Comparison of ENCODE assay signal across 9 cellular contexts in genomic region chr5:17412760-17413671, GRCh38.
DNase-seq lines count a peak whose midpoint lies in the region; ATAC-seq and TF ChIP-seq lines count a peak whose summit lies in the region.
"Had no signal": no experiment of that assay in that cellular context is flagged by ENCODE, and none has a peak within 500 bp of the region (broad histone marks: within the 10 kb centered on the region; RNA-seq: fewer than 3 reads in every experiment).

No MANE protein-coding gene starts in this region.

- H3K4me1 Mint-ChIP-seq in activated B cell treated with CpG ODN at 0.5 μM for 24 hours: peaks cover 8% of the 10 kb centered on the region
- no peaks in the 10 kb centered on the region for H3K4me1 Mint-ChIP-seq in effector memory CD8-positive, alpha-beta T cell (ENCODE audit: low read depth in 2 of 2)

- CTCF ChIA-PET in activated B cell treated with CpG ODN at 0.5 μM for 24 hours (lab: Charles Lee): interaction anchor here (1.4 kb wide), 1 partner anchor 197 kb away, joined by 4 read pairs; no protein-coding TSS in a partner anchor

- no peak overlapping the region for H3K27ac ChIP-seq in tibial nerve

- no peak overlapping the region for H3K4me3 ChIP-seq in tibial nerve

- 70% methylated on average over 9 of the region's 9 CpGs for WGBS in tibial nerve, 2 donors

- no peaks in the 10 kb centered on the region for H3K4me1 ChIP-seq in tibial nerve

- no peaks in the 10 kb centered on the region for H3K36me3 Mint-ChIP-seq in activated B cell treated with CpG ODN at 0.5 μM for 24 hours (ENCODE audit: low read depth)
- no peaks in the 10 kb centered on the region for H3K36me3 Mint-ChIP-seq in effector memory CD8-positive, alpha-beta T cell (ENCODE audit: insufficient read depth)

- intact Hi-C loops in activated B cell treated with CpG ODN at 0.5 μM for 24 hours (cut with micrococcal nuclease): loop anchor here (10.0 kb wide), 1 partner anchor 872 kb away; no protein-coding TSS in a partner anchor

- ATAC-seq in GM21529 (IDR thresholded peaks at IDR 0.05; ENCODE audit: unreplicated experiment) (peak; percentile 79), activated B cell treated with CpG ODN at 0.5 μM for 24 hours (ENCODE audit: low read depth) (peak; percentile 68), HG02763 (IDR thresholded peaks at IDR 0.05; ENCODE audit: unreplicated experiment) (no peak)
- no peak for ATAC-seq in effector memory CD8-positive, alpha-beta T cell (replicated peaks)

- no peaks in the 10 kb centered on the region for H3K36me3 ChIP-seq in tibial nerve

- TF ChIP-seq EP300 in tibial nerve (IDR thresholded peaks at IDR 0.05): no peak

- peak; percentile 45 to 50 for DNase-seq in AML-193 (lab: John Stamatoyannopoulos, UW)
- peak; percentile 84 for DNase-seq in MV-4-11 (lab: John Stamatoyannopoulos, UW)
- no peak for DNase-seq in activated B cell treated with CpG ODN at 0.5 μM for 24 hours
- no peak for DNase-seq in DMS114 treated with DMSO at 0.1 percent for 48 hours (lab: John Stamatoyannopoulos, UW; ENCODE audit: unreplicated experiment)
- no peak for DNase-seq in effector memory CD8-positive, alpha-beta T cell
- no peak for DNase-seq in tibial nerve (ENCODE audit: low spot score in 2 of 2)
- DNase-seq: nephron progenitor cell had no signal

- H3K4me3 Mint-ChIP-seq in activated B cell treated with CpG ODN at 0.5 μM for 24 hours: no peak overlapping the region
- no peak overlapping the region for H3K4me3 Mint-ChIP-seq in effector memory CD8-positive, alpha-beta T cell
- H3K4me3 Mint-ChIP-seq: nephron progenitor cell had no signal

- TF ChIP-seq CTCF in activated B cell treated with CpG ODN at 0.5 μM for 24 hours (IDR thresholded peaks at IDR 0.05) (no peak), tibial nerve (IDR thresholded peaks at IDR 0.05) (no peak)

- no peaks in the 10 kb centered on the region for H3K9me3 ChIP-seq in tibial nerve

- no peak overlapping the region for H3K27ac Mint-ChIP-seq in activated B cell treated with CpG ODN at 0.5 μM for 24 hours
- H3K27ac Mint-ChIP-seq in effector memory CD8-positive, alpha-beta T cell: no peak overlapping the region
- H3K27ac Mint-ChIP-seq: nephron progenitor cell had no signal

- H3K27me3 Mint-ChIP-seq in activated B cell treated with CpG ODN at 0.5 μM for 24 hours: no peaks in the 10 kb centered on the region
- no peaks in the 10 kb centered on the region for H3K27me3 Mint-ChIP-seq in effector memory CD8-positive, alpha-beta T cell

- H3K27me3 ChIP-seq in tibial nerve: no peaks in the 10 kb centered on the region

- H3K9me3 Mint-ChIP-seq in activated B cell treated with CpG ODN at 0.5 μM for 24 hours: peaks cover 2% of the 10 kb centered on the region
- H3K9me3 Mint-ChIP-seq in effector memory CD8-positive, alpha-beta T cell: peaks cover 0 to 6% of the 10 kb centered on the region in 2 donors

- no peak for TF ChIP-seq POLR2A in tibial nerve (IDR thresholded peaks at IDR 0.05)

- POLR2A ChIA-PET in activated B cell treated with CpG ODN at 0.5 μM for 24 hours (lab: Charles Lee): interaction anchor here (0.6 kb wide), 1 partner anchor 51 kb away, joined by 3 read pairs; no protein-coding TSS in a partner anchor

Comparison
In these comparisons a context has a peak if more than half of its experiments do, and no peak if none do; other contexts are left out.
1. DNase-seq: peak in AML-193 (2 of 2) and MV-4-11 (single experiment); none in activated B cell treated with CpG ODN at 0.5 μM for 24 hours (single experiment), DMS114 treated with DMSO at 0.1 percent for 48 hours (single experiment), effector memory CD8-positive, alpha-beta T cell (0 of 3) and tibial nerve (0 of 2).
2. ATAC-seq: peak in GM21529 (single experiment) and activated B cell treated with CpG ODN at 0.5 μM for 24 hours (single experiment); none in effector memory CD8-positive, alpha-beta T cell (single experiment) and HG02763 (single experiment).